ENCODE assay signal across 13 cellular contexts in the genomic region with DNA sequence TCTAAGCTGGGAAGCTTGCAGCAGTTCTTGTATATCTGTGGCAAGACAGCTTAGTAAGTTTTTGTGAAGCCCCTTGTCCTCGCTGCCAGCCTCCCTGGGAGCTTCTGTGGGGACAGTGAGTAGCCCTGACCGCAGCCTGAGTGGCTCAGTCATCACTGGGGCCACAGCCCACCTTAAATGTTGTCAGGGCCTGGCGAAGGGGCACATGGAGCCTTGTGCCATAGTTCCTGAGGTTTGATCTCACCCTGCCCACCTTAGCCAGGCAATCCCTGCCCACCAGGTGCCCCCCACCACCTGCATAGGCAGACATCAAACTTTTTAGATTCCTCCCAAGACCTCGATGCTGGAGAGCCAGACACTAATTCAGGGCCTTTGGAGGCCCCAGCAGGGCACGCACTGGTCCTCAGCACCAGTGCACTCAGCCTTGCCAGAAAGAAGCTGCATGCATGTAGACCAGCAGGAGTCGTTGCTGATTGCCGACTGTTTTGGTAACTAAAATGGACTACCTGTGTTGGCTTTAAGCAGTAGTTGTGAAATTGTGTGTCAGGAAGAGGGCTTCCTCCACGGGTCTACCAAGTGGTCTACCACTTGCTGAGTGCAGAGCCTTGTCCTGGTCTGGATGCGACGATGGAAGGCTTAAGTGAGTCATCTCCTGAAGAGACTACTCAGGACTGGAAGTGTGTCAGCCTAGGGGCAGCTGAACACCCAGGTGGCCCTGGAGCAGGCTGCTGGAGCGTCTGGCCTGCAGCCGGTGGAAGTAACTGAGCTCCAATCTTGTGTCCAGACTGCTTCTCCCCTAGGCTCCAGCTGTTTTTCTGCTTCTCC.
DNase-seq lines count a peak whose midpoint lies in the region; ATAC-seq and TF ChIP-seq lines count a peak whose summit lies in the region.
"Had no signal": no experiment of that assay in that cellular context is flagged by ENCODE, and none has a peak within 500 bp of the region (broad histone marks: within the 10 kb centered on the region; RNA-seq: fewer than 3 reads in every experiment).

No MANE protein-coding gene starts in this region.

- H3K27me3 Mint-ChIP-seq in activated naive CD8-positive, alpha-beta T cell treated with anti-CD3 and anti-CD28 coated beads, Interleukin-2, amount 10 ng/mL, durations not matched to agents 7 days and 5 days = no peaks in the 10 kb centered on the region
- H3K27me3 Mint-ChIP-seq in activated naive CD8-positive, alpha-beta T cell treated with anti-CD3 and anti-CD28 coated beads for 36 hours = no peaks in the 10 kb centered on the region
- peaks cover 12% of the 10 kb centered on the region for H3K27me3 Mint-ChIP-seq in type B pancreatic cell

- peaks cover 2% of the 10 kb centered on the region for H3K4me1 Mint-ChIP-seq in activated naive CD8-positive, alpha-beta T cell treated with anti-CD3 and anti-CD28 coated beads, Interleukin-2, amount 10 ng/mL, durations not matched to agents 7 days and 5 days
- no peaks in the 10 kb centered on the region for H3K4me1 Mint-ChIP-seq in activated naive CD8-positive, alpha-beta T cell treated with anti-CD3 and anti-CD28 coated beads for 36 hours
- peaks cover 20% of the 10 kb centered on the region for H3K4me1 Mint-ChIP-seq in type B pancreatic cell (ENCODE audit: unreplicated experiment)
- H3K4me1 Mint-ChIP-seq: CD4-positive, alpha-beta memory T cell had no signal

- H3K4me3 Mint-ChIP-seq in activated naive CD8-positive, alpha-beta T cell treated with anti-CD3 and anti-CD28 coated beads, Interleukin-2, amount 10 ng/mL, durations not matched to agents 7 days and 5 days = no peak overlapping the region
- H3K4me3 Mint-ChIP-seq in activated naive CD8-positive, alpha-beta T cell treated with anti-CD3 and anti-CD28 coated beads for 36 hours = no peak overlapping the region
- no peak overlapping the region for H3K4me3 Mint-ChIP-seq in type B pancreatic cell
- H3K4me3 Mint-ChIP-seq: CD4-positive, alpha-beta memory T cell had no signal

- no peaks in the 10 kb centered on the region for H3K9me3 Mint-ChIP-seq in activated naive CD8-positive, alpha-beta T cell treated with anti-CD3 and anti-CD28 coated beads, Interleukin-2, amount 10 ng/mL, durations not matched to agents 7 days and 5 days
- no peaks in the 10 kb centered on the region for H3K9me3 Mint-ChIP-seq in activated naive CD8-positive, alpha-beta T cell treated with anti-CD3 and anti-CD28 coated beads for 36 hours
- H3K9me3 Mint-ChIP-seq in type B pancreatic cell = no peaks in the 10 kb centered on the region
- H3K9me3 Mint-ChIP-seq: CD4-positive, alpha-beta memory T cell had no signal

- no peak overlapping the region for H3K27ac Mint-ChIP-seq in activated naive CD8-positive, alpha-beta T cell treated with anti-CD3 and anti-CD28 coated beads, Interleukin-2, amount 10 ng/mL, durations not matched to agents 7 days and 5 days
- no peak overlapping the region for H3K27ac Mint-ChIP-seq in activated naive CD8-positive, alpha-beta T cell treated with anti-CD3 and anti-CD28 coated beads for 36 hours
- no peak overlapping the region for H3K27ac Mint-ChIP-seq in type B pancreatic cell

- no peaks in the 10 kb centered on the region for H3K36me3 Mint-ChIP-seq in activated naive CD8-positive, alpha-beta T cell treated with anti-CD3 and anti-CD28 coated beads, Interleukin-2, amount 10 ng/mL, durations not matched to agents 7 days and 5 days
- H3K36me3 Mint-ChIP-seq in activated naive CD8-positive, alpha-beta T cell treated with anti-CD3 and anti-CD28 coated beads for 36 hours = no peaks in the 10 kb centered on the region
- no peaks in the 10 kb centered on the region for H3K36me3 Mint-ChIP-seq in type B pancreatic cell
- H3K36me3 Mint-ChIP-seq: CD4-positive, alpha-beta memory T cell had no signal

- POLR2A ChIA-PET in activated naive CD8-positive, alpha-beta T cell treated with anti-CD3 and anti-CD28 coated beads, Interleukin-2, amount 10 ng/mL, durations not matched to agents 7 days and 5 days (lab: Charles Lee) = no interaction called here

- DNase-seq in activated naive CD8-positive, alpha-beta T cell treated with anti-CD3 and anti-CD28 coated beads, Interleukin-2, amount 10 ng/mL, durations not matched to agents 7 days and 5 days = peak; percentile 15
- no peak for DNase-seq in activated naive CD8-positive, alpha-beta T cell treated with anti-CD3 and anti-CD28 coated beads for 36 hours
- DNase-seq in activated CD8-positive, alpha-beta memory T cell treated with anti-CD3 and anti-CD28 coated beads for 24 hours = peak; percentile 43
- DNase-seq in left lobe of liver (ENCODE audit: low spot score) (peak; percentile 33), type B pancreatic cell (ENCODE audit: extremely low spot score, unreplicated experiment) (peak; percentile 57), NCI-H774 (lab: John Stamatoyannopoulos, UW) (no peak)
- DNase-seq: activated CD4-positive, alpha-beta T cell treated with anti-CD3 and anti-CD28 coated beads for 1 hour; CD4-positive, alpha-beta memory T cell; kidney glomerular epithelial cell; NCI-H2029; NCI-H526 treated with DMSO at 0.1 percent for 48 hours had no signal

- no peak for TF ChIP-seq CTCF in type B pancreatic cell (conservative IDR thresholded peaks at IDR 0.05)

- no peak for ATAC-seq in activated naive CD8-positive, alpha-beta T cell treated with anti-CD3 and anti-CD28 coated beads, Interleukin-2, amount 10 ng/mL, durations not matched to agents 7 days and 5 days (ENCODE audit: low read depth)
- no peak for ATAC-seq in left lobe of liver
- no peak for ATAC-seq in HG03378 (IDR thresholded peaks at IDR 0.05; ENCODE audit: unreplicated experiment)
- no peak for ATAC-seq in GM19397 (IDR thresholded peaks at IDR 0.05; ENCODE audit: unreplicated experiment)

Comparison
In these comparisons a context has a peak if more than half of its experiments do, and no peak if none do; other contexts are left out.
1. DNase-seq: peak in activated naive CD8-positive, alpha-beta T cell treated with anti-CD3 and anti-CD28 coated beads, Interleukin-2, amount 10 ng/mL, durations not matched to agents 7 days and 5 days (single experiment), activated CD8-positive, alpha-beta memory T cell treated with anti-CD3 and anti-CD28 coated beads for 24 hours (single experiment), left lobe of liver (single experiment) and type B pancreatic cell (single experiment); none in activated naive CD8-positive, alpha-beta T cell treated with anti-CD3 and anti-CD28 coated beads for 36 hours (single experiment) and NCI-H774 (single experiment).